ENCODE assay signal across 10 cellular contexts in genomic region chr19:294341-294818, GRCh38. TPM values are rescaled to one million over a fixed set of nuclear protein-coding genes. Genes with fewer than 3 reads are reported as not detected.
DNase-seq lines count a peak whose midpoint lies in the region; TF ChIP-seq lines count a peak whose summit lies in the region.
"Had no signal": no experiment of that assay in that cellular context is flagged by ENCODE, and none has a peak within 500 bp of the region (broad histone marks: within the 10 kb centered on the region; RNA-seq: fewer than 3 reads in every experiment).

No MANE protein-coding gene starts in this region.

- intact Hi-C loops in vagina (cut with DNase I): no loop called here
- intact Hi-C loops in CD14-positive monocyte (cut with micrococcal nuclease): no loop called here

- TF ChIP-seq POLR2A in vagina (IDR thresholded peaks at IDR 0.05): no peak

- H3K4me2 ChIP-seq in Karpas-422 (ENCODE audit: low read depth, low read length, poor library complexity, severe bottlenecking): no peak overlapping the region

- H3K9me2 ChIP-seq in Karpas-422 (replicated peaks; ENCODE audit: insufficient read depth, low read length): no peaks in the 10 kb centered on the region

- no peak overlapping the region for H3K4me3 ChIP-seq in choroid plexus epithelial cell (ENCODE audit: low read depth, low read length)
- H3K4me3 ChIP-seq in vagina: peak overlapping the region; percentile 16 to 39
- no peak overlapping the region for H3K4me3 ChIP-seq in Karpas-422 (ENCODE audit: low read length)

- peak overlapping the region in 1 of 2 donors; percentile 83 for H3K4me3 Mint-ChIP-seq in CD14-positive monocyte

- no peak overlapping the region for H3K9ac ChIP-seq in Karpas-422 (ENCODE audit: low read length)

- peaks cover 0 to 13% (median 5%) of the 10 kb centered on the region in 7 donors for H3K9me3 Mint-ChIP-seq in CD14-positive monocyte

- H3K4me1 ChIP-seq in vagina (peaks cover 47% of the 10 kb centered on the region), Karpas-422 (ENCODE audit: low read length) (no peaks in the 10 kb centered on the region)

- TF ChIP-seq CTCF in choroid plexus epithelial cell (conservative IDR thresholded peaks at IDR 0.05; ENCODE audit: low read depth, low read length) (no peak), vagina (IDR thresholded peaks at IDR 0.05) (no peak), CD14-positive monocyte (IDR thresholded peaks at IDR 0.05) (no peak)

- H3K36me3 Mint-ChIP-seq in CD14-positive monocyte: no peaks in the 10 kb centered on the region

- H3K9me3 ChIP-seq in vagina: no peaks in the 10 kb centered on the region
- H3K9me3 ChIP-seq in Karpas-422 (ENCODE audit: low read length): no peaks in the 10 kb centered on the region

- peak; percentile 62 for DNase-seq in activated effector memory CD4-positive, alpha-beta T cell treated with anti-CD3 and anti-CD28 coated beads, Interleukin-2, amount 50 U/mL, for 16 hours
- DNase-seq in activated effector memory CD4-positive, alpha-beta T cell treated with Interleukin-2 at 50 U/mL for 16 hours: no peak
- DNase-seq in choroid plexus epithelial cell (ENCODE audit: low read depth): peak; percentile 23
- peak; percentile 5 for DNase-seq in midbrain (lab: John Stamatoyannopoulos, UW)
- DNase-seq in vagina (ENCODE audit: extremely low spot score in 2 of 2): no peak
- DNase-seq in CD14-positive monocyte (ENCODE audit: low spot score): no peak
- no peak for DNase-seq in Karpas-422
- DNase-seq in NCI-H526 treated with DMSO at 0.1 percent for 48 hours (lab: John Stamatoyannopoulos, UW): no peak
- DNase-seq: NCI-H2081 treated with DMSO at 0.1 percent for 48 hours, SIG-M5 had no signal

- H3K27me3 Mint-ChIP-seq in CD14-positive monocyte (ENCODE audit: low read depth in 3 of 3): peaks cover 47 to 58% (median 53%) of the 10 kb centered on the region in 3 donors

- no peaks in the 10 kb centered on the region for H4K20me1 ChIP-seq in Karpas-422 (ENCODE audit: insufficient read depth, low read depth, low read length)

- H3K4me1 Mint-ChIP-seq in CD14-positive monocyte: peaks cover 19% of the 10 kb centered on the region

- H3K27ac ChIP-seq in vagina (no peak overlapping the region), Karpas-422 (ENCODE audit: low read length) (no peak overlapping the region)

- no peak overlapping the region for H2AFZ ChIP-seq in Karpas-422 (ENCODE audit: low read length)

- H3K79me2 ChIP-seq in Karpas-422 (ENCODE audit: low read length): no peaks in the 10 kb centered on the region

- H3K27me3 ChIP-seq in vagina (no peaks in the 10 kb centered on the region), Karpas-422 (ENCODE audit: low read length) (no peaks in the 10 kb centered on the region)

- H3K36me3 ChIP-seq in vagina (no peaks in the 10 kb centered on the region), Karpas-422 (ENCODE audit: insufficient read depth, low read length) (no peaks in the 10 kb centered on the region)

- no peak overlapping the region for H3K27ac Mint-ChIP-seq in CD14-positive monocyte

RNA-seq across cellular contexts. Expression of gene PLPP2, which starts 3.2 kb away (rescaled TPM):
- total RNA-seq in vagina: 49.4 TPM
- polyA plus RNA-seq in CD14-positive monocyte: not detected
- 0.04 and 0.26 TPM in 2 replicates for total RNA-seq in Karpas-422 (2014; rRNA removed; shearing (Covaris generic); ENCODE audit: low replicate concordance)

RNA-seq across cellular contexts. Expression of gene MIER2, which starts 50.2 kb away (rescaled TPM):
- total RNA-seq in vagina: 30.7 TPM
- polyA plus RNA-seq in CD14-positive monocyte: 1 to 10 TPM; 3.6 to 6.9 TPM
- total RNA-seq in Karpas-422 (2014; rRNA removed; shearing (Covaris generic); ENCODE audit: low replicate concordance): 7.9 and 15.3 TPM in 2 replicates

Comparison
In these comparisons a context has a peak if more than half of its experiments do, and no peak if none do; other contexts are left out.
1. DNase-seq: peak in activated effector memory CD4-positive, alpha-beta T cell treated with anti-CD3 and anti-CD28 coated beads, Interleukin-2, amount 50 U/mL, for 16 hours (single experiment), choroid plexus epithelial cell (single experiment) and midbrain (single experiment); none in activated effector memory CD4-positive, alpha-beta T cell treated with Interleukin-2 at 50 U/mL for 16 hours (single experiment), vagina (0 of 2), CD14-positive monocyte (single experiment), Karpas-422 (single experiment) and NCI-H526 treated with DMSO at 0.1 percent for 48 hours (single experiment).
2. H3K4me3 ChIP-seq: peak in vagina (2 of 2); none in choroid plexus epithelial cell (single experiment) and Karpas-422 (single experiment).
3. RNA of gene PLPP2, which starts 3.2 kb away (total RNA-seq): 49.4 TPM in vagina (single experiment); 0.04 to 0.26 TPM in Karpas-422; every median in the first group is over 10 times any median in the second.